23 cellular contexts compared by ENCODE assay signal in genomic region chr4:173499568-173500535, GRCh38. TPM values are rescaled to one million over a fixed set of nuclear protein-coding genes. Genes with fewer than 3 reads are reported as not detected.
DNase-seq lines count a peak whose midpoint lies in the region; ATAC-seq and TF ChIP-seq lines count a peak whose summit lies in the region.
"Had no signal": no experiment of that assay in that cellular context is flagged by ENCODE, and none has a peak within 500 bp of the region (broad histone marks: within the 10 kb centered on the region; RNA-seq: fewer than 3 reads in every experiment).

No MANE protein-coding gene starts in this region.

- H3K27ac ChIP-seq in breast epithelium = no peak overlapping the region
- H3K27ac ChIP-seq: A549, C4-2B, esophagus squamous epithelium, lower lobe of right lung, stomach had no signal

- no peak for TF ChIP-seq CTCF in endothelial cell (IDR thresholded peaks at IDR 0.05; ENCODE audit: unreplicated experiment)
- TF ChIP-seq CTCF in nephron progenitor cell (IDR thresholded peaks at IDR 0.05) = no peak
- no peak for TF ChIP-seq CTCF in activated CD8-positive, alpha-beta T cell treated with anti-CD3 and anti-CD28 coated beads for 36 hours (IDR thresholded peaks at IDR 0.05)
- no peak for TF ChIP-seq CTCF in breast epithelium (IDR thresholded peaks at IDR 0.05)

- DNase-seq in T-helper 2 cell treated with Interferon-gamma antibody and Interleukin-4, amounts not matched to agents 5 μg/mL and 100 μg/mL, for 36 hours (ENCODE audit: low spot score) = no peak
- DNase-seq in T-helper 2 cell (no peak), endothelial cell (ENCODE audit: low spot score) (no peak), nephron progenitor cell (no peak), breast epithelium (ENCODE audit: low spot score in 2 of 2) (no peak)
- no peak for DNase-seq in activated CD8-positive, alpha-beta T cell treated with anti-CD3 and anti-CD28 coated beads for 36 hours
- DNase-seq: activated CD4-positive, CD25-positive, alpha-beta regulatory T cell; activated naive CD4-positive, alpha-beta T cell treated with anti-CD3 and anti-CD28 coated beads for 36 hours; DMS79 treated with DMSO at 0.1 percent for 48 hours; esophagus squamous epithelium; lower lobe of right lung; NCI-H146; stimulated activated CD4-positive, alpha-beta T cell treated with anti-CD3 and anti-CD28 coated beads, Interleukin-15, amount 100 ng/mL, for 24 hours; stomach had no signal

- peaks cover 0 to 30% of the 10 kb centered on the region in 2 donors for H3K27me3 ChIP-seq in breast epithelium

- peaks cover 3% of the 10 kb centered on the region for H3K9me3 Mint-ChIP-seq in T-helper 2 cell treated with Interferon-gamma antibody and Interleukin-4, amounts not matched to agents 5 μg/mL and 100 μg/mL, for 36 hours
- H3K9me3 Mint-ChIP-seq in IgD-negative memory B cell (peaks cover 0 to 5% (median 3%) of the 10 kb centered on the region in 3 donors), endothelial cell (ENCODE audit: unreplicated experiment) (peaks cover 3% of the 10 kb centered on the region), nephron progenitor cell (peaks cover 31% of the 10 kb centered on the region)
- H3K9me3 Mint-ChIP-seq in activated CD8-positive, alpha-beta T cell treated with anti-CD3 and anti-CD28 coated beads for 36 hours = peaks cover 3% of the 10 kb centered on the region
- H3K9me3 Mint-ChIP-seq: activated naive CD4-positive, alpha-beta T cell treated with anti-CD3 and anti-CD28 coated beads for 36 hours; neural crest cell had no signal

- H3K27ac Mint-ChIP-seq in T-helper 2 cell treated with Interferon-gamma antibody and Interleukin-4, amounts not matched to agents 5 μg/mL and 100 μg/mL, for 36 hours = no peak overlapping the region
- H3K27ac Mint-ChIP-seq in IgD-negative memory B cell (peak overlapping the region in 1 of 3 donors; percentile 71), endothelial cell (ENCODE audit: unreplicated experiment) (no peak overlapping the region), nephron progenitor cell (no peak overlapping the region)
- no peak overlapping the region for H3K27ac Mint-ChIP-seq in activated CD8-positive, alpha-beta T cell treated with anti-CD3 and anti-CD28 coated beads for 36 hours
- H3K27ac Mint-ChIP-seq: activated naive CD4-positive, alpha-beta T cell treated with anti-CD3 and anti-CD28 coated beads for 36 hours had no signal

- H3K4me3 Mint-ChIP-seq in T-helper 2 cell treated with Interferon-gamma antibody and Interleukin-4, amounts not matched to agents 5 μg/mL and 100 μg/mL, for 36 hours = peak overlapping the region; percentile 63
- H3K4me3 Mint-ChIP-seq in IgD-negative memory B cell = peak overlapping the region; percentile 44 to 74 (median 68)
- H3K4me3 Mint-ChIP-seq in endothelial cell (ENCODE audit: unreplicated experiment) = peak overlapping the region; percentile 79
- H3K4me3 Mint-ChIP-seq in nephron progenitor cell = peak overlapping the region; percentile 64
- no peak overlapping the region for H3K4me3 Mint-ChIP-seq in activated CD8-positive, alpha-beta T cell treated with anti-CD3 and anti-CD28 coated beads for 36 hours
- H3K4me3 Mint-ChIP-seq: neural crest cell had no signal

- peaks cover 6% of the 10 kb centered on the region for H3K4me1 Mint-ChIP-seq in T-helper 2 cell treated with Interferon-gamma antibody and Interleukin-4, amounts not matched to agents 5 μg/mL and 100 μg/mL, for 36 hours (ENCODE audit: low read depth)
- H3K4me1 Mint-ChIP-seq in IgD-negative memory B cell (peaks cover 17 to 23% (median 20%) of the 10 kb centered on the region in 3 donors), endothelial cell (ENCODE audit: unreplicated experiment) (peaks cover 26% of the 10 kb centered on the region), nephron progenitor cell (peaks cover 8% of the 10 kb centered on the region)
- peaks cover 11% of the 10 kb centered on the region for H3K4me1 Mint-ChIP-seq in activated CD8-positive, alpha-beta T cell treated with anti-CD3 and anti-CD28 coated beads for 36 hours (ENCODE audit: low read depth)
- H3K4me1 Mint-ChIP-seq: neural crest cell had no signal

- H3K36me3 Mint-ChIP-seq in T-helper 2 cell treated with Interferon-gamma antibody and Interleukin-4, amounts not matched to agents 5 μg/mL and 100 μg/mL, for 36 hours (ENCODE audit: low read depth) = peaks cover 3% of the 10 kb centered on the region
- peaks cover 3% of the 10 kb centered on the region for H3K36me3 Mint-ChIP-seq in IgD-negative memory B cell
- no peaks in the 10 kb centered on the region for H3K36me3 Mint-ChIP-seq in endothelial cell (ENCODE audit: low read depth, unreplicated experiment)
- no peaks in the 10 kb centered on the region for H3K36me3 Mint-ChIP-seq in nephron progenitor cell (ENCODE audit: low read depth)
- peaks cover 11% of the 10 kb centered on the region for H3K36me3 Mint-ChIP-seq in activated CD8-positive, alpha-beta T cell treated with anti-CD3 and anti-CD28 coated beads for 36 hours (ENCODE audit: low read depth)

- H3K36me3 ChIP-seq in breast epithelium = no peaks in the 10 kb centered on the region
- H3K36me3 ChIP-seq: esophagus squamous epithelium, HAP-1, lower lobe of right lung, stomach had no signal

- CTCF ChIA-PET in activated CD8-positive, alpha-beta T cell treated with anti-CD3 and anti-CD28 coated beads for 36 hours (lab: Charles Lee) = interaction anchor here (0.9 kb wide), 1 partner anchor 79 kb away, joined by 3 read pairs; no protein-coding TSS in a partner anchor

- TF ChIP-seq POLR2A in breast epithelium (IDR thresholded peaks at IDR 0.05) = no peak

- H3K27me3 Mint-ChIP-seq in T-helper 2 cell treated with Interferon-gamma antibody and Interleukin-4, amounts not matched to agents 5 μg/mL and 100 μg/mL, for 36 hours (ENCODE audit: low read depth) = peaks cover 83% of the 10 kb centered on the region
- H3K27me3 Mint-ChIP-seq in IgD-negative memory B cell (peaks cover 48% of the 10 kb centered on the region), endothelial cell (ENCODE audit: unreplicated experiment) (peaks cover 19% of the 10 kb centered on the region), nephron progenitor cell (ENCODE audit: low read depth, poor library complexity) (peaks cover 100% of the 10 kb centered on the region)
- H3K27me3 Mint-ChIP-seq in activated CD8-positive, alpha-beta T cell treated with anti-CD3 and anti-CD28 coated beads for 36 hours = peaks cover 67% of the 10 kb centered on the region

- no peak for ATAC-seq in activated CD8-positive, alpha-beta T cell treated with anti-CD3 and anti-CD28 coated beads for 36 hours
- ATAC-seq in GM19452 (IDR thresholded peaks at IDR 0.05; ENCODE audit: unreplicated experiment) = no peak
- ATAC-seq: A549 had no signal

- no peaks in the 10 kb centered on the region for H3K9me3 ChIP-seq in breast epithelium
- H3K9me3 ChIP-seq: A549, HAP-1, lower lobe of right lung had no signal

- POLR2A ChIA-PET in activated CD8-positive, alpha-beta T cell treated with anti-CD3 and anti-CD28 coated beads for 36 hours (lab: Charles Lee) = no interaction called here

- H3K4me3 ChIP-seq in breast epithelium = no peak overlapping the region
- H3K4me3 ChIP-seq: A549, HAP-1 had no signal

- H3K4me1 ChIP-seq in breast epithelium = no peaks in the 10 kb centered on the region
- H3K4me1 ChIP-seq: A549, HAP-1, lower lobe of right lung had no signal

- intact Hi-C loops in activated CD8-positive, alpha-beta T cell treated with anti-CD3 and anti-CD28 coated beads for 36 hours (cut with micrococcal nuclease) = loop anchor here (10.0 kb wide), 3 partner anchors 185 to 655 kb away; no protein-coding TSS in a partner anchor
- intact Hi-C loops in breast epithelium (cut with DNase I; ENCODE audit: low total_unique reads) = no loop called here

RNA-seq across cellular contexts. Expression of gene HAND2, which starts 30.2 kb away (rescaled TPM):
- polyA plus RNA-seq in IgD-negative memory B cell = not detected
- total RNA-seq in endothelial cell (ENCODE audit: unreplicated experiment) (1.5 TPM), breast epithelium (10 to 100 TPM; 10.5 to 29.6 (median 12.8) TPM)
- total RNA-seq in activated CD8-positive, alpha-beta T cell treated with anti-CD3 and anti-CD28 coated beads for 36 hours = not detected
- total RNA-seq: activated naive CD4-positive, alpha-beta T cell treated with anti-CD3 and anti-CD28 coated beads for 36 hours; glomerular endothelial cell; M059J; neural crest cell; renal cortical epithelial cell had no signal
